In genomic region chr5:86572825-86573224, GRCh38 we compare ENCODE assay signal across 11 cellular contexts.
"Had no signal": no experiment of that assay in that cellular context is flagged by ENCODE, and none has a peak within 500 bp of the region (broad histone marks: within the 10 kb centered on the region; RNA-seq: fewer than 3 reads in every experiment).

No MANE protein-coding gene starts in this region.

- DNase-seq: GM23248, GOT3, H7, H9, HCEC 1CT, HFFc6 had no signal

- H3K9ac ChIP-seq: GM23248 had no signal

- H3K27ac ChIP-seq: GM23248 had no signal

- ATAC-seq: GM23338, HCT116 had no signal

- H3K36me3 ChIP-seq: HAP-1 had no signal

- H3K4me3 ChIP-seq: GM23248, GM23338, HAP-1 had no signal

- FAIRE-seq: H1, H54 had no signal

- H2AFZ ChIP-seq: GM23248, GM23338 had no signal

- H3K4me1 ChIP-seq: HAP-1 had no signal

- H3K4me2 ChIP-seq: GM23338 had no signal

- H3K9me3 ChIP-seq: HAP-1 had no signal
